In the genomic region with DNA sequence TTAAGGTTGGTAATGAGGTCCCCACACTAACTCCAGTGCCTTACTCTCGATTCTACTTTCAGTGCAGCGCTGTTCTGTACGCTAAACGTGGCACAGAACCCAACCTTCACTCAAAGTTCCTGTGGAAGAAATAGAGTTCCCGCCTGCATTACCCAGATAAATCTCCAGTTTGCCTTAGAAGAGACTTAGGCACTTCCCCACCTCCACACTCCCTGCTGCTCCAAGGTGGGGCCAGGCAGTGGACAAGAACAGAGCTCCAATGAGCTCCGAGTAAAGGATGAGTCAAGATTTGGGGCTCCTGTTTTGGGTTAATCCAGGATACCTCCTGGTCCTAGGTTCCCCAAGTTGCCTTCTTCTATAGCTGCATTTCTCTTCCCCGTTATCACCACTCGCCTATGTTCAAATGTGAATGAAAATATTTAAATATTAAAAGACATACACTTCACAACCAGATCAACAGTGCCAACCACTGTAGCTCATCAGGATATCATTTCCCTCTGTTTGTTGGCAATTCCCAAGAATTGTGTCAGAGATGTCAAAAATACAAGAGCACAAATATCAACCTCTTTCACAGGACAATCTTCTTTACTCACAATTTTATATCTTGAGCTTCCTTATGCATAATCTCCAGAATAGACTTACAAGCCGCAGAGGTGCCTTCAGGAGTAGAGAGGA, we compare ENCODE assay signal across 1 cellular context.
TF ChIP-seq lines count a peak whose summit lies in the region.

No MANE protein-coding gene starts in this region.

TF ChIP-seq in GM23338, 12 proteins besides CTCF, POLR2A, EP300 and RAD21 (continued from another document):
- TF ChIP-seq, protein P1, sequence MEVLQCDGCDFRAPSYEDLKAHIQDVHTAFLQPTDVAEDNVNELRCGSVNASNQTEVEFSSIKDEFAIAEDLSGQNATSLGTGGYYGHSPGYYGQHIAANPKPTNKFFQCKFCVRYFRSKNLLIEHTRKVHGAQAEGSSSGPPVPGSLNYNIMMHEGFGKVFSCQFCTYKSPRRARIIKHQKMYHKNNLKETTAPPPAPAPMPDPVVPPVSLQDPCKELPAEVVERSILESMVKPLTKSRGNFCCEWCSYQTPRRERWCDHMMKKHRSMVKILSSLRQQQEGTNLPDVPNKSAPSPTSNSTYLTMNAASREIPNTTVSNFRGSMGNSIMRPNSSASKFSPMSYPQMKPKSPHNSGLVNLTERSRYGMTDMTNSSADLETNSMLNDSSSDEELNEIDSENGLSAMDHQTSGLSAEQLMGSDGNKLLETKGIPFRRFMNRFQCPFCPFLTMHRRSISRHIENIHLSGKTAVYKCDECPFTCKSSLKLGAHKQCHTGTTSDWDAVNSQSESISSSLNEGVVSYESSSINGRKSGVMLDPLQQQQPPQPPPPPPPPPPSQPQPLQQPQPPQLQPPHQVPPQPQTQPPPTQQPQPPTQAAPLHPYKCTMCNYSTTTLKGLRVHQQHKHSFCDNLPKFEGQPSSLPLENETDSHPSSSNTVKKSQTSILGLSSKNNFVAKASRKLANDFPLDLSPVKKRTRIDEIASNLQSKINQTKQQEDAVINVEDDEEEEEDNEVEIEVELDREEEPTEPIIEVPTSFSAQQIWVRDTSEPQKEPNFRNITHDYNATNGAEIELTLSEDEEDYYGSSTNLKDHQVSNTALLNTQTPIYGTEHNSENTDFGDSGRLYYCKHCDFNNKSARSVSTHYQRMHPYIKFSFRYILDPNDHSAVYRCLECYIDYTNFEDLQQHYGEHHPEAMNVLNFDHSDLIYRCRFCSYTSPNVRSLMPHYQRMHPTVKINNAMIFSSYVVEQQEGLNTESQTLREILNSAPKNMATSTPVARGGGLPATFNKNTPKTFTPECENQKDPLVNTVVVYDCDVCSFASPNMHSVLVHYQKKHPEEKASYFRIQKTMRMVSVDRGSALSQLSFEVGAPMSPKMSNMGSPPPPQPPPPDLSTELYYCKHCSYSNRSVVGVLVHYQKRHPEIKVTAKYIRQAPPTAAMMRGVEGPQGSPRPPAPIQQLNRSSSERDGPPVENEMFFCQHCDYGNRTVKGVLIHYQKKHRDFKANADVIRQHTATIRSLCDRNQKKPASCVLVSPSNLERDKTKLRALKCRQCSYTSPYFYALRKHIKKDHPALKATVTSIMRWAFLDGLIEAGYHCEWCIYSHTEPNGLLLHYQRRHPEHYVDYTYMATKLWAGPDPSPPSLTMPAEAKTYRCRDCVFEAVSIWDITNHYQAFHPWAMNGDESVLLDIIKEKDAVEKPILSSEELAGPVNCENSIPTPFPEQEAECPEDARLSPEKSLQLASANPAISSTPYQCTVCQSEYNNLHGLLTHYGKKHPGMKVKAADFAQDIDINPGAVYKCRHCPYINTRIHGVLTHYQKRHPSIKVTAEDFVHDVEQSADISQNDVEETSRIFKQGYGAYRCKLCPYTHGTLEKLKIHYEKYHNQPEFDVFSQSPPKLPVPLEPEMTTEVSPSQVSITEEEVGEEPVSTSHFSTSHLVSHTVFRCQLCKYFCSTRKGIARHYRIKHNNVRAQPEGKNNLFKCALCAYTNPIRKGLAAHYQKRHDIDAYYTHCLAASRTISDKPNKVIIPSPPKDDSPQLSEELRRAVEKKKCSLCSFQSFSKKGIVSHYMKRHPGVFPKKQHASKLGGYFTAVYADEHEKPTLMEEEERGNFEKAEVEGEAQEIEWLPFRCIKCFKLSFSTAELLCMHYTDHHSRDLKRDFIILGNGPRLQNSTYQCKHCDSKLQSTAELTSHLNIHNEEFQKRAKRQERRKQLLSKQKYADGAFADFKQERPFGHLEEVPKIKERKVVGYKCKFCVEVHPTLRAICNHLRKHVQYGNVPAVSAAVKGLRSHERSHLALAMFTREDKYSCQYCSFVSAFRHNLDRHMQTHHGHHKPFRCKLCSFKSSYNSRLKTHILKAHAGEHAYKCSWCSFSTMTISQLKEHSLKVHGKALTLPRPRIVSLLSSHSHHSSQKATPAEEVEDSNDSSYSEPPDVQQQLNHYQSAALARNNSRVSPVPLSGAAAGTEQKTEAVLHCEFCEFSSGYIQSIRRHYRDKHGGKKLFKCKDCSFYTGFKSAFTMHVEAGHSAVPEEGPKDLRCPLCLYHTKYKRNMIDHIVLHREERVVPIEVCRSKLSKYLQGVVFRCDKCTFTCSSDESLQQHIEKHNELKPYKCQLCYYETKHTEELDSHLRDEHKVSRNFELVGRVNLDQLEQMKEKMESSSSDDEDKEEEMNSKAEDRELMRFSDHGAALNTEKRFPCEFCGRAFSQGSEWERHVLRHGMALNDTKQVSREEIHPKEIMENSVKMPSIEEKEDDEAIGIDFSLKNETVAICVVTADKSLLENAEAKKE (CRISPR knock-in tag; IDR thresholded peaks at IDR 0.05): no peak
- TF ChIP-seq JUNB (IDR thresholded peaks at IDR 0.05; ENCODE audit: unreplicated experiment) (no peak), NANOG (IDR thresholded peaks at IDR 0.05; ENCODE audit: borderline replicate concordance) (no peak), EZH2phosphoT487 (IDR thresholded peaks at IDR 0.05; ENCODE audit: unreplicated experiment) (no peak), EZH2 (IDR thresholded peaks at IDR 0.05; ENCODE audit: low read depth, unreplicated experiment) (no peak)
- TF ChIP-seq, protein P2, sequence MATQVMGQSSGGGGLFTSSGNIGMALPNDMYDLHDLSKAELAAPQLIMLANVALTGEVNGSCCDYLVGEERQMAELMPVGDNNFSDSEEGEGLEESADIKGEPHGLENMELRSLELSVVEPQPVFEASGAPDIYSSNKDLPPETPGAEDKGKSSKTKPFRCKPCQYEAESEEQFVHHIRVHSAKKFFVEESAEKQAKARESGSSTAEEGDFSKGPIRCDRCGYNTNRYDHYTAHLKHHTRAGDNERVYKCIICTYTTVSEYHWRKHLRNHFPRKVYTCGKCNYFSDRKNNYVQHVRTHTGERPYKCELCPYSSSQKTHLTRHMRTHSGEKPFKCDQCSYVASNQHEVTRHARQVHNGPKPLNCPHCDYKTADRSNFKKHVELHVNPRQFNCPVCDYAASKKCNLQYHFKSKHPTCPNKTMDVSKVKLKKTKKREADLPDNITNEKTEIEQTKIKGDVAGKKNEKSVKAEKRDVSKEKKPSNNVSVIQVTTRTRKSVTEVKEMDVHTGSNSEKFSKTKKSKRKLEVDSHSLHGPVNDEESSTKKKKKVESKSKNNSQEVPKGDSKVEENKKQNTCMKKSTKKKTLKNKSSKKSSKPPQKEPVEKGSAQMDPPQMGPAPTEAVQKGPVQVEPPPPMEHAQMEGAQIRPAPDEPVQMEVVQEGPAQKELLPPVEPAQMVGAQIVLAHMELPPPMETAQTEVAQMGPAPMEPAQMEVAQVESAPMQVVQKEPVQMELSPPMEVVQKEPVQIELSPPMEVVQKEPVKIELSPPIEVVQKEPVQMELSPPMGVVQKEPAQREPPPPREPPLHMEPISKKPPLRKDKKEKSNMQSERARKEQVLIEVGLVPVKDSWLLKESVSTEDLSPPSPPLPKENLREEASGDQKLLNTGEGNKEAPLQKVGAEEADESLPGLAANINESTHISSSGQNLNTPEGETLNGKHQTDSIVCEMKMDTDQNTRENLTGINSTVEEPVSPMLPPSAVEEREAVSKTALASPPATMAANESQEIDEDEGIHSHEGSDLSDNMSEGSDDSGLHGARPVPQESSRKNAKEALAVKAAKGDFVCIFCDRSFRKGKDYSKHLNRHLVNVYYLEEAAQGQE (IDR thresholded peaks at IDR 0.05; ENCODE audit: unreplicated experiment): no peak
